In genomic region chr2:165635532-165635931, GRCh38 we compare ENCODE assay signal across 9 cellular contexts.
"Had no signal": no experiment of that assay in that cellular context is flagged by ENCODE, and none has a peak within 500 bp of the region (broad histone marks: within the 10 kb centered on the region; RNA-seq: fewer than 3 reads in every experiment).

No MANE protein-coding gene starts in this region.

- H3K4me3 ChIP-seq: tibial artery had no signal

- H3K27me3 ChIP-seq: neutrophil, tibial artery had no signal

- H3K27ac ChIP-seq: neutrophil, tibial artery had no signal

- H3K4me1 Mint-ChIP-seq: activated T-helper 17 cell treated with anti-CD3 and anti-CD28 coated beads, Interleukin-2, amount 50 U/mL, for 72 hours had no signal

- H3K36me3 ChIP-seq: neutrophil, tibial artery had no signal

- H3K27ac Mint-ChIP-seq: activated T-helper 17 cell treated with anti-CD3 and anti-CD28 coated beads, Interleukin-2, amount 50 U/mL, for 72 hours had no signal

- DNase-seq: activated CD4-positive, CD25-positive, alpha-beta regulatory T cell treated with anti-CD3 and anti-CD28 coated beads, Interleukin-2, amount 50 U/mL, for 72 hours; activated naive CD4-positive, alpha-beta T cell treated with Interleukin-2 at 50 U/mL for 16 hours; stimulated activated CD4-positive, alpha-beta T cell treated with anti-CD3 and anti-CD28 coated beads, Interleukin-12 subunit alpha, Interleukin-12 subunit beta, amount 100 ng/mL, for 4 hours; stimulated activated CD4-positive, alpha-beta T cell treated with anti-CD3 and anti-CD28 coated beads, Interleukin-2, amount 100 ng/mL, for 24 hours; T-helper 1 cell; T1000; tibial artery had no signal

- H3K9me3 Mint-ChIP-seq: activated T-helper 17 cell treated with anti-CD3 and anti-CD28 coated beads, Interleukin-2, amount 50 U/mL, for 72 hours had no signal

- H3K4me3 Mint-ChIP-seq: activated T-helper 17 cell treated with anti-CD3 and anti-CD28 coated beads, Interleukin-2, amount 50 U/mL, for 72 hours had no signal

- H3K9me3 ChIP-seq: neutrophil, tibial artery had no signal

- ATAC-seq: activated T-helper 17 cell treated with anti-CD3 and anti-CD28 coated beads, Interleukin-2, amount 50 U/mL, for 72 hours had no signal
